Comparison of ENCODE assay signal across 8 cellular contexts in genomic region chr3:129892486-129892856, GRCh38. TPM values are rescaled to one million over a fixed set of nuclear protein-coding genes. Genes with fewer than 3 reads are reported as not detected.
DNase-seq lines count a peak whose midpoint lies in the region; ATAC-seq and TF ChIP-seq lines count a peak whose summit lies in the region.

No MANE protein-coding gene starts in this region.

- DNase-seq in DND-41, result no peak
- DNase-seq in NCI-H69 (lab: John Stamatoyannopoulos, UW), result peak; percentile 51
- no peak for DNase-seq in breast epithelium (ENCODE audit: low spot score in 2 of 2)
- peak in 1 of 2 donors; percentile 36 for DNase-seq in upper lobe of left lung
- DNase-seq in NCI-H446 treated with DMSO at 0.1 percent for 48 hours (lab: John Stamatoyannopoulos, UW), result no peak
- DNase-seq in NCI-H2081 treated with DMSO at 0.1 percent for 48 hours (lab: John Stamatoyannopoulos, UW), result no peak
- no peak for DNase-seq in SW 1271 (lab: John Stamatoyannopoulos, UW)

- peaks cover 9% of the 10 kb centered on the region for H3K36me3 ChIP-seq in DND-41 (ENCODE audit: insufficient read depth, low read length)
- no peaks in the 10 kb centered on the region for H3K36me3 ChIP-seq in breast epithelium
- no peaks in the 10 kb centered on the region for H3K36me3 ChIP-seq in mucosa of rectum (ENCODE audit: control insufficient read depth in 2 of 2, insufficient read depth in 2 of 2, low read length in 2 of 2)
- no peaks in the 10 kb centered on the region for H3K36me3 ChIP-seq in upper lobe of left lung

- H3K27me3 ChIP-seq in DND-41 (ENCODE audit: insufficient read depth, low read length, poor library complexity) (no peaks in the 10 kb centered on the region), breast epithelium (no peaks in the 10 kb centered on the region), mucosa of rectum (ENCODE audit: control insufficient read depth in 2 of 2, insufficient read depth in 2 of 2, low read length in 2 of 2) (no peaks in the 10 kb centered on the region), upper lobe of left lung (no peaks in the 10 kb centered on the region)

- no peak for TF ChIP-seq EP300 in upper lobe of left lung (IDR thresholded peaks at IDR 0.05)

- peak overlapping the region; percentile 56 to 89; a peak in 3 of 4 replicates for H3K4me3 ChIP-seq in DND-41 (ENCODE audit: low read depth in 1 of 2, low read length in 2 of 2)
- peak overlapping the region; percentile 85 to 95 (median 92) for H3K4me3 ChIP-seq in breast epithelium
- peak overlapping the region; percentile 92 to 98 for H3K4me3 ChIP-seq in mucosa of rectum (ENCODE audit: low read length in 2 of 2)
- H3K4me3 ChIP-seq in upper lobe of left lung, result peak overlapping the region; percentile 77 to 93 (median 84)

- H3K4me1 ChIP-seq in DND-41 (ENCODE audit: insufficient read depth, low read length), result peaks cover 55% of the 10 kb centered on the region
- peaks cover 0 to 13% of the 10 kb centered on the region in 2 donors for H3K4me1 ChIP-seq in breast epithelium
- peaks cover 19 to 28% of the 10 kb centered on the region in 2 donors for H3K4me1 ChIP-seq in mucosa of rectum (ENCODE audit: control insufficient read depth in 2 of 2, insufficient read depth in 2 of 2, low read length in 2 of 2)
- H3K4me1 ChIP-seq in upper lobe of left lung, result peaks cover 34 to 42% (median 39%) of the 10 kb centered on the region in 4 donors

- H4K20me1 ChIP-seq in DND-41 (ENCODE audit: insufficient read depth, low read length), result peaks cover 9% of the 10 kb centered on the region; the same call in 1 of the 2 replicates

- peaks cover 66% of the 10 kb centered on the region for H3K79me2 ChIP-seq in DND-41 (ENCODE audit: insufficient read depth, low read length)

- ATAC-seq in DND-41 (ENCODE audit: insufficient read depth, low read depth) (no peak), upper lobe of left lung (ENCODE audit: low FRiP score in 2 of 2) (no peak)

- H3K27ac ChIP-seq in DND-41 (ENCODE audit: low read length), result peak overlapping the region; percentile 89
- H3K27ac ChIP-seq in breast epithelium, result peak overlapping the region; percentile 97 to 99
- peak overlapping the region; percentile 92 for H3K27ac ChIP-seq in mucosa of rectum (ENCODE audit: low read depth in 2 of 2, low read length in 2 of 2)
- peak overlapping the region; percentile 95 to 98 (median 96) for H3K27ac ChIP-seq in upper lobe of left lung

- TF ChIP-seq POLR2A in breast epithelium (IDR thresholded peaks at IDR 0.05), result no peak
- no peak for TF ChIP-seq POLR2A in upper lobe of left lung (IDR thresholded peaks at IDR 0.05)

- TF ChIP-seq CTCF in DND-41 (IDR thresholded peaks at IDR 0.05; ENCODE audit: borderline replicate concordance, extremely low read depth, low read length, poor library complexity, severe bottlenecking) (no peak), breast epithelium (IDR thresholded peaks at IDR 0.05) (no peak), upper lobe of left lung (IDR thresholded peaks at IDR 0.05) (no peak)

- H2AFZ ChIP-seq in DND-41 (ENCODE audit: low read depth, low read length), result peak overlapping the region; percentile 80

- H3K9me3 ChIP-seq in DND-41 (ENCODE audit: insufficient read depth, low read length, severe bottlenecking) (peaks cover under 1% of the 10 kb centered on the region), breast epithelium (no peaks in the 10 kb centered on the region), mucosa of rectum (ENCODE audit: control insufficient read depth in 2 of 2, low read length in 2 of 2) (no peaks in the 10 kb centered on the region), upper lobe of left lung (no peaks in the 10 kb centered on the region)

- H3K4me2 ChIP-seq in DND-41 (ENCODE audit: insufficient read depth, low read length), result peak overlapping the region; percentile 92

- WGBS in upper lobe of left lung, 2 donors, result 13 to 14% methylated on average over 13 of the region's 13 CpGs

- intact Hi-C loops in breast epithelium (cut with DNase I; ENCODE audit: low total_unique reads), result no loop called here

- H3K9ac ChIP-seq in DND-41 (ENCODE audit: low read depth, low read length), result peak overlapping the region; percentile 93
- peak overlapping the region; percentile 97 to 99 for H3K9ac ChIP-seq in mucosa of rectum (ENCODE audit: low read depth in 1 of 2, low read length in 2 of 2)

RNA-seq across cellular contexts. Expression of gene TMCC1, which starts 1.0 kb away (rescaled TPM):
- total RNA-seq in breast epithelium (10 to 100 TPM; 29.4 to 48.1 (median 29.8) TPM), upper lobe of left lung (10 to 100 TPM; 16.9 to 39.2 (median 27.9) TPM)
